In genomic region chr12:4580165-4580773, GRCh38 we compare ENCODE assay signal across 20 cellular contexts. TPM values are rescaled to one million over a fixed set of nuclear protein-coding genes. Genes with fewer than 3 reads are reported as not detected.
DNase-seq lines count a peak whose midpoint lies in the region; ATAC-seq and TF ChIP-seq lines count a peak whose summit lies in the region.
"Had no signal": no experiment of that assay in that cellular context is flagged by ENCODE, and none has a peak within 500 bp of the region (broad histone marks: within the 10 kb centered on the region; RNA-seq: fewer than 3 reads in every experiment).

No MANE protein-coding gene starts in this region.

- H3K27me3 Mint-ChIP-seq in brain (no peaks in the 10 kb centered on the region), memory B cell (no peaks in the 10 kb centered on the region), chondrocyte (ENCODE audit: low read depth) (peaks cover 7% of the 10 kb centered on the region)
- no peaks in the 10 kb centered on the region for H3K27me3 Mint-ChIP-seq in stimulated activated memory B cell treated with anti-CD40 and anti-IgM and Interleukin-4, amounts not matched to agents 10 μg/mL and 1 μg/mL and 100 μg/mL, for 72 hours

- H3K4me1 Mint-ChIP-seq in brain (peaks cover 23% of the 10 kb centered on the region), memory B cell (peaks cover 14% of the 10 kb centered on the region), chondrocyte (ENCODE audit: low read depth) (no peaks in the 10 kb centered on the region)
- H3K4me1 Mint-ChIP-seq in stimulated activated memory B cell treated with anti-CD40 and anti-IgM and Interleukin-4, amounts not matched to agents 10 μg/mL and 1 μg/mL and 100 μg/mL, for 72 hours = peaks cover 22% of the 10 kb centered on the region
- no peaks in the 10 kb centered on the region for H3K4me1 Mint-ChIP-seq in stimulated activated effector memory CD8-positive, alpha-beta T cell treated with anti-CD3 and anti-CD28 coated beads, Interleukin-12 subunit alpha, Interleukin-12 subunit beta, amount 100 ng/mL, for 72 hours
- H3K4me1 Mint-ChIP-seq: CD4-positive, alpha-beta memory T cell had no signal

- H4K20me1 ChIP-seq in BLaER1 treated with 17β-estradiol and CSF1 and Interleukin-3, amounts not matched to agents 10 nM and 100 nM = no peaks in the 10 kb centered on the region

- H3K4me3 Mint-ChIP-seq in brain (no peak overlapping the region), memory B cell (no peak overlapping the region), chondrocyte (ENCODE audit: unreplicated experiment) (no peak overlapping the region)
- H3K4me3 Mint-ChIP-seq in stimulated activated memory B cell treated with anti-CD40 and anti-IgM and Interleukin-4, amounts not matched to agents 10 μg/mL and 1 μg/mL and 100 μg/mL, for 72 hours = no peak overlapping the region
- H3K4me3 Mint-ChIP-seq in stimulated activated effector memory CD8-positive, alpha-beta T cell treated with anti-CD3 and anti-CD28 coated beads, Interleukin-12 subunit alpha, Interleukin-12 subunit beta, amount 100 ng/mL, for 72 hours = no peak overlapping the region
- H3K4me3 Mint-ChIP-seq: CD4-positive, alpha-beta memory T cell had no signal

- H3K36me3 Mint-ChIP-seq in brain = no peaks in the 10 kb centered on the region
- H3K36me3 Mint-ChIP-seq in memory B cell = peaks cover 1% of the 10 kb centered on the region
- no peaks in the 10 kb centered on the region for H3K36me3 Mint-ChIP-seq in stimulated activated memory B cell treated with anti-CD40 and anti-IgM and Interleukin-4, amounts not matched to agents 10 μg/mL and 1 μg/mL and 100 μg/mL, for 72 hours
- no peaks in the 10 kb centered on the region for H3K36me3 Mint-ChIP-seq in chondrocyte (ENCODE audit: low read depth)
- no peaks in the 10 kb centered on the region for H3K36me3 Mint-ChIP-seq in stimulated activated effector memory CD8-positive, alpha-beta T cell treated with anti-CD3 and anti-CD28 coated beads, Interleukin-12 subunit alpha, Interleukin-12 subunit beta, amount 100 ng/mL, for 72 hours
- H3K36me3 Mint-ChIP-seq: CD4-positive, alpha-beta memory T cell had no signal

- no peaks in the 10 kb centered on the region for H3K9me3 Mint-ChIP-seq in brain
- H3K9me3 Mint-ChIP-seq in memory B cell = no peaks in the 10 kb centered on the region
- no peaks in the 10 kb centered on the region for H3K9me3 Mint-ChIP-seq in stimulated activated memory B cell treated with anti-CD40 and anti-IgM and Interleukin-4, amounts not matched to agents 10 μg/mL and 1 μg/mL and 100 μg/mL, for 72 hours
- H3K9me3 Mint-ChIP-seq in chondrocyte (ENCODE audit: low read depth) = no peaks in the 10 kb centered on the region
- no peaks in the 10 kb centered on the region for H3K9me3 Mint-ChIP-seq in stimulated activated effector memory CD8-positive, alpha-beta T cell treated with anti-CD3 and anti-CD28 coated beads, Interleukin-12 subunit alpha, Interleukin-12 subunit beta, amount 100 ng/mL, for 72 hours
- H3K9me3 Mint-ChIP-seq: CD4-positive, alpha-beta memory T cell had no signal

- H3K4me1 ChIP-seq in BLaER1 treated with 17β-estradiol and CSF1 and Interleukin-3, amounts not matched to agents 10 nM and 100 nM = peaks cover 0 to 13% (median 10%) of the 10 kb centered on the region in 10 experiments; a peak in 12 of 20 replicates

- H3K27ac ChIP-seq in BLaER1 treated with 17β-estradiol and CSF1 and Interleukin-3, amounts not matched to agents 10 nM and 100 nM = no peak overlapping the region
- H3K27ac ChIP-seq: RWPE1 had no signal

- H3K9ac ChIP-seq in BLaER1 treated with 17β-estradiol and CSF1 and Interleukin-3, amounts not matched to agents 10 nM and 100 nM = 0 out of 22 replicates have a peak overlapping the region, but pooled peaks of 1 of the 11 experiments have one; percentile 19

- DNase-seq in memory B cell (ENCODE audit: low spot score in 2 of 2) = no peak
- no peak for DNase-seq in chondrocyte (ENCODE audit: low spot score)
- no peak for DNase-seq in putamen (ENCODE audit: low spot score)
- DNase-seq in stimulated activated effector memory CD8-positive, alpha-beta T cell treated with anti-CD3 and anti-CD28 coated beads, Interleukin-12 subunit alpha, Interleukin-12 subunit beta, amount 100 ng/mL, for 72 hours (ENCODE audit: low spot score in 2 of 2) = no peak
- DNase-seq: C1 segment of cervical spinal cord; CD4-positive, alpha-beta memory T cell; COR-L47; MG63; NCI-H1105 treated with DMSO at 0.1 percent for 48 hours; NCI-H1930; NCI-H446; NK-92 treated with Interleukin-12 subunit alpha and Interleukin-12 subunit beta, amount 100 ng/mL, for 24 hours; SHP77 had no signal

- peak overlapping the region in 8 of 11 experiments; percentile 2 to 51 (median 34); a peak in 11 of 22 replicates for H3K4me2 ChIP-seq in BLaER1 treated with 17β-estradiol and CSF1 and Interleukin-3, amounts not matched to agents 10 nM and 100 nM

- no peak for TF ChIP-seq CTCF in brain (conservative IDR thresholded peaks at IDR 0.05)
- TF ChIP-seq CTCF in chondrocyte (IDR thresholded peaks at IDR 0.05) = no peak

- peaks cover 0 to 7% (median 0%) of the 10 kb centered on the region in 11 experiments; a peak in 3 of 22 replicates for H3K27me3 ChIP-seq in BLaER1 treated with 17β-estradiol and CSF1 and Interleukin-3, amounts not matched to agents 10 nM and 100 nM
- H3K27me3 ChIP-seq: MG63 had no signal

- no peaks in the 10 kb centered on the region for H3K36me3 ChIP-seq in BLaER1 treated with 17β-estradiol and CSF1 and Interleukin-3, amounts not matched to agents 10 nM and 100 nM
- H3K36me3 ChIP-seq: MG63 had no signal

- ATAC-seq in memory B cell (ENCODE audit: low read depth) = no peak
- no peak for ATAC-seq in stimulated activated memory B cell treated with anti-CD40 and anti-IgM and Interleukin-4, amounts not matched to agents 10 μg/mL and 1 μg/mL and 100 μg/mL, for 72 hours
- no peak for ATAC-seq in GM19463 (IDR thresholded peaks at IDR 0.05; ENCODE audit: unreplicated experiment)
- no peak for ATAC-seq in stimulated activated effector memory CD8-positive, alpha-beta T cell treated with anti-CD3 and anti-CD28 coated beads, Interleukin-12 subunit alpha, Interleukin-12 subunit beta, amount 100 ng/mL, for 72 hours
- ATAC-seq: Panc1 had no signal

- H3K27ac Mint-ChIP-seq in brain (peak overlapping the region in 3 of 5 experiments; percentile 10 to 81 (median 17)), memory B cell (peak overlapping the region; percentile 31), chondrocyte (ENCODE audit: unreplicated experiment) (no peak overlapping the region)
- peak overlapping the region; percentile 21 for H3K27ac Mint-ChIP-seq in stimulated activated memory B cell treated with anti-CD40 and anti-IgM and Interleukin-4, amounts not matched to agents 10 μg/mL and 1 μg/mL and 100 μg/mL, for 72 hours
- H3K27ac Mint-ChIP-seq in stimulated activated effector memory CD8-positive, alpha-beta T cell treated with anti-CD3 and anti-CD28 coated beads, Interleukin-12 subunit alpha, Interleukin-12 subunit beta, amount 100 ng/mL, for 72 hours = no peak overlapping the region
- H3K27ac Mint-ChIP-seq: CD4-positive, alpha-beta memory T cell had no signal

- no peaks in the 10 kb centered on the region for H3K9me3 ChIP-seq in BLaER1 treated with 17β-estradiol and CSF1 and Interleukin-3, amounts not matched to agents 10 nM and 100 nM (replicated peaks in 1 of 11)
- H3K9me3 ChIP-seq: MG63 had no signal

- H3K4me3 ChIP-seq in BLaER1 treated with 17β-estradiol and CSF1 and Interleukin-3, amounts not matched to agents 10 nM and 100 nM = no peak overlapping the region
- H3K4me3 ChIP-seq: K562, MG63 had no signal

RNA-seq across cellular contexts. Expression of gene DYRK4, which starts 18.3 kb away (rescaled TPM):
- polyA plus RNA-seq in brain (ENCODE audit: insufficient read depth, low read depth, low replicate concordance) = 19.3 TPM
- 37.9 to 48.6 TPM (median 38.7 TPM) in 3 replicates for total RNA-seq in chondrocyte

RNA-seq across cellular contexts. Expression of gene RAD51AP1, which starts 41.6 kb away (rescaled TPM):
- 6.7 TPM for polyA plus RNA-seq in brain (ENCODE audit: insufficient read depth, low read depth, low replicate concordance)
- total RNA-seq in chondrocyte = 3.8 to 8.7 TPM (median 3.8 TPM) in 3 replicates

Comparison
In these comparisons a context has a peak if more than half of its experiments do, and no peak if none do; other contexts are left out.
1. H3K27ac Mint-ChIP-seq: peak in brain (3 of 5), memory B cell (single experiment) and stimulated activated memory B cell treated with anti-CD40 and anti-IgM and Interleukin-4, amounts not matched to agents 10 μg/mL and 1 μg/mL and 100 μg/mL, for 72 hours (single experiment); none in chondrocyte (single experiment) and stimulated activated effector memory CD8-positive, alpha-beta T cell treated with anti-CD3 and anti-CD28 coated beads, Interleukin-12 subunit alpha, Interleukin-12 subunit beta, amount 100 ng/mL, for 72 hours (single experiment).